ENCODE assay signal across 9 cellular contexts in the genomic region with DNA sequence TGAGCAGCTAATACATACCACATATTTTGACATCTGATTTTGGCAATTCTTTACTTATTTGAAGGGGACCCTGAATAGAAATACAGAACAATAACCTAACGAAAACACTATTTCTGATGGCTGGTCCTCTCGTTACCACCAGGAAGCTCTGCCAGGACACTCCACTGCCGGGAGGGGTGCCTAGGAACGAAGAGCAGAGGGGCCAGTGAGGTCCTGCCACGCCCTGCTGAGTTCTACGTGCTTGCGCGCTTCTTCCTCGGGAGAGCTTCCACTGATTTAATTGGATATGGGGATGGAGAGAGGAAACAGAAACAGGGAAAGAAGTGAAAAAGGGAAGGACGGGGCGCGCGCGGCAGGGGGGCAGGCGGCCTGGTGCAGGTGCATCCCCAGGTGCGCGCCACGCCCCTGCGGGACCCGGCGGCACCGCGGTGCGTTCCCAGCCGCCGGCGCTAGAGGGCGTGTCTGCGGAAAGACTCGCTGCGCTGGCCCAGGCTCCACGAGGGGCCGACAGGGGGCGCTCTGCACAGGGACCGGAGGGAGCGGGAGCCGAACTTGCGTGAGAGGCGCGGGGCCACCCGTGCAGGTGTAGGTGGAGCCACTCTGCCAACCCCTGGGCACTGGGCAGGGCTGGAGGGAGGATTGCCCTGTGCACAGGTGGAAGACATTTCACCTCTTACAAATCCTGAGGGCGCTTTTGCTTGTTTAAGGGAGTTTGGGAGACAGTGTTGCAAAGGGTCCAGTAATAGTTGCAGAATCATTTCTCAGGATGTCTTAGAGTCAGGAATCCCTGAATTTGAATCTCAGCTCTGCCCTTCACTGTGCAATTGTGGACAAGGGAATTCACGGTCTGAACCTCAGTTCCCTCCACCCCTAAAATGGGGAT.
DNase-seq lines count a peak whose midpoint lies in the region; ATAC-seq and TF ChIP-seq lines count a peak whose summit lies in the region.
"Had no signal": no experiment of that assay in that cellular context is flagged by ENCODE, and none has a peak within 500 bp of the region (broad histone marks: within the 10 kb centered on the region; RNA-seq: fewer than 3 reads in every experiment).

No MANE protein-coding gene starts in this region.

- TF ChIP-seq CTCF in esophagus squamous epithelium (IDR thresholded peaks at IDR 0.05) (peak in 5 of 6 experiments; percentile 40 to 78 (median 59)), vagina (IDR thresholded peaks at IDR 0.05) (peak; percentile 34 to 55 (median 51))

- TF ChIP-seq POLR2A in esophagus squamous epithelium (IDR thresholded peaks at IDR 0.05) (no peak), vagina (IDR thresholded peaks at IDR 0.05) (no peak)

- no peaks in the 10 kb centered on the region for H3K36me3 Mint-ChIP-seq in activated CD8-positive, alpha-beta memory T cell treated with anti-CD3 and anti-CD28 coated beads, Interleukin-2, amount 10 ng/mL, durations not matched to agents 7 days and 5 days

- no peaks in the 10 kb centered on the region for H3K9me3 Mint-ChIP-seq in activated CD8-positive, alpha-beta memory T cell treated with anti-CD3 and anti-CD28 coated beads, Interleukin-2, amount 10 ng/mL, durations not matched to agents 7 days and 5 days (ENCODE audit: low read depth)

- H3K27ac ChIP-seq in esophagus squamous epithelium (no peak overlapping the region), vagina (no peak overlapping the region)
- H3K27ac ChIP-seq: BLaER1 treated with 17β-estradiol and CSF1 and Interleukin-3, amounts not matched to agents 10 nM and 100 nM had no signal

- intact Hi-C loops in esophagus squamous epithelium (cut with DNase I): no loop called here
- intact Hi-C loops in posterior vena cava (cut with DNase I): no loop called here
- intact Hi-C loops in vagina (cut with DNase I): no loop called here

- no peak overlapping the region for H3K27ac Mint-ChIP-seq in activated CD8-positive, alpha-beta memory T cell treated with anti-CD3 and anti-CD28 coated beads, Interleukin-2, amount 10 ng/mL, durations not matched to agents 7 days and 5 days

- H3K4me3 ChIP-seq in esophagus squamous epithelium (no peak overlapping the region), vagina (no peak overlapping the region)
- H3K4me3 ChIP-seq: BLaER1 treated with 17β-estradiol and CSF1 and Interleukin-3, amounts not matched to agents 10 nM and 100 nM had no signal

- H3K36me3 ChIP-seq in esophagus squamous epithelium (no peaks in the 10 kb centered on the region), vagina (no peaks in the 10 kb centered on the region)
- H3K36me3 ChIP-seq: BLaER1 treated with 17β-estradiol and CSF1 and Interleukin-3, amounts not matched to agents 10 nM and 100 nM had no signal

- no peaks in the 10 kb centered on the region for H3K27me3 Mint-ChIP-seq in activated CD8-positive, alpha-beta memory T cell treated with anti-CD3 and anti-CD28 coated beads, Interleukin-2, amount 10 ng/mL, durations not matched to agents 7 days and 5 days

- 24 to 36% methylated on average over 13 to 28 of the region's 43 CpGs for WGBS in esophagus squamous epithelium, 2 donors

- H3K4me1 Mint-ChIP-seq in activated CD8-positive, alpha-beta memory T cell treated with anti-CD3 and anti-CD28 coated beads, Interleukin-2, amount 10 ng/mL, durations not matched to agents 7 days and 5 days: peaks cover 22% of the 10 kb centered on the region

- CTCF ChIA-PET in activated CD8-positive, alpha-beta memory T cell treated with anti-CD3 and anti-CD28 coated beads, Interleukin-2, amount 10 ng/mL, durations not matched to agents 7 days and 5 days (lab: Charles Lee): interaction anchor here (0.8 to 2.2 kb wide), 10 partner anchors 10 to 398 kb away, joined by 3 to 8 read pairs (median 3); no protein-coding TSS in a partner anchor

- H3K9me3 ChIP-seq in esophagus squamous epithelium: no peaks in the 10 kb centered on the region
- H3K9me3 ChIP-seq in vagina: no peaks in the 10 kb centered on the region

- peak; percentile 89 for ATAC-seq in activated CD8-positive, alpha-beta memory T cell treated with anti-CD3 and anti-CD28 coated beads, Interleukin-2, amount 10 ng/mL, durations not matched to agents 7 days and 5 days

- H3K4me3 Mint-ChIP-seq in activated CD8-positive, alpha-beta memory T cell treated with anti-CD3 and anti-CD28 coated beads, Interleukin-2, amount 10 ng/mL, durations not matched to agents 7 days and 5 days: no peak overlapping the region

- H3K27me3 ChIP-seq in esophagus squamous epithelium (peaks cover 0 to 22% (median 0%) of the 10 kb centered on the region in 4 donors), vagina (no peaks in the 10 kb centered on the region)
- H3K27me3 ChIP-seq: BLaER1 treated with 17β-estradiol and CSF1 and Interleukin-3, amounts not matched to agents 10 nM and 100 nM had no signal

- DNase-seq in NCI-H146 (lab: John Stamatoyannopoulos, UW) (peak; percentile 35), NCI-H146 treated with DMSO at 0.1 percent for 48 hours (lab: John Stamatoyannopoulos, UW; ENCODE audit: unreplicated experiment) (no peak), HUDEP-2 (lab: John Stamatoyannopoulos, UW; ENCODE audit: unreplicated experiment in 76 of 76) (peak in 66 of 76 experiments; percentile 3 to 82 (median 52)), esophagus squamous epithelium (lab: John Stamatoyannopoulos, UW) (no peak), posterior vena cava (ENCODE audit: low spot score) (peak; percentile 85), vagina (ENCODE audit: extremely low spot score in 2 of 2) (no peak), 8988T (no peak)
- peak; percentile 75 for DNase-seq in activated CD8-positive, alpha-beta memory T cell treated with anti-CD3 and anti-CD28 coated beads, Interleukin-2, amount 10 ng/mL, durations not matched to agents 7 days and 5 days

- H3K4me1 ChIP-seq in esophagus squamous epithelium: no peaks in the 10 kb centered on the region
- H3K4me1 ChIP-seq in vagina: no peaks in the 10 kb centered on the region

Comparison
In these comparisons a context has a peak if more than half of its experiments do, and no peak if none do; other contexts are left out.
1. DNase-seq: peak in NCI-H146 (single experiment), HUDEP-2 (66 of 76), activated CD8-positive, alpha-beta memory T cell treated with anti-CD3 and anti-CD28 coated beads, Interleukin-2, amount 10 ng/mL, durations not matched to agents 7 days and 5 days (single experiment) and posterior vena cava (single experiment); none in NCI-H146 treated with DMSO at 0.1 percent for 48 hours (single experiment), esophagus squamous epithelium (single experiment), vagina (0 of 2) and 8988T (single experiment).